ENCODE assay signal across 1 cellular context in genomic region chr5:180848878-180849277, GRCh38.
TF ChIP-seq lines count a peak whose summit lies in the region.

No MANE protein-coding gene starts in this region.

TF ChIP-seq in GM23338, 12 proteins besides CTCF, POLR2A, EP300 and RAD21:
- TF ChIP-seq ETS1 (IDR thresholded peaks at IDR 0.05) (no peak), NANOG (IDR thresholded peaks at IDR 0.05; ENCODE audit: borderline replicate concordance) (no peak), EZH2phosphoT487 (IDR thresholded peaks at IDR 0.05; ENCODE audit: unreplicated experiment) (no peak), STAT1 (IDR thresholded peaks at IDR 0.05; ENCODE audit: unreplicated experiment) (no peak), ZNF462 (CRISPR knock-in tag; IDR thresholded peaks at IDR 0.05) (no peak), POLR2AphosphoS5 (IDR thresholded peaks at IDR 0.05; ENCODE audit: low read depth) (no peak), ZNF114 (CRISPR knock-in tag; IDR thresholded peaks at IDR 0.05) (no peak), ZNF331 (CRISPR knock-in tag; IDR thresholded peaks at IDR 0.05; ENCODE audit: low read depth) (no peak), CREB1 (CRISPR knock-in tag; IDR thresholded peaks at IDR 0.05; ENCODE audit: low read depth) (no peak), EZH2 (IDR thresholded peaks at IDR 0.05; ENCODE audit: low read depth, unreplicated experiment) (no peak), JUNB (IDR thresholded peaks at IDR 0.05; ENCODE audit: unreplicated experiment) (no peak), REST (IDR thresholded peaks at IDR 0.05; ENCODE audit: unreplicated experiment) (no peak)
